26 cellular contexts compared by ENCODE assay signal in the genomic region with DNA sequence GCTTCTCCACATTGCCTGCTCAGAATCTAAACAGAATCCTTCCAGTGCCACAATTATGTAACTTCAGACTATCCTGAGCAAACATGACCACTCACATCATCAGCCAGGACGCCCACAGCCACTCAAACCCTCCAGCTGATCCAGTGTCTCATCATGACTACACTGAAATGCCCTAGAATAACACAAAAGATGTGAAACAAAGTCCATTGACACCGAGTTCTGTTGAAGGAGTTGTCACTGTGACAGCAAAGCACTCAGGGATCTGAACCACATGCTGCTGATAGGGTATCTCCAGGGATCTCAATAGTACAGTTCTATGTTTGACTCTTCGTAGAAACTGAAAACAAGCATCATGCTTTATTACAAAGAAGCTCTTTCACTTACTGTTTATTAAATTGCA.
DNase-seq lines count a peak whose midpoint lies in the region; ATAC-seq, FAIRE-seq and TF ChIP-seq lines count a peak whose summit lies in the region.
"Had no signal": no experiment of that assay in that cellular context is flagged by ENCODE, and none has a peak within 500 bp of the region (broad histone marks: within the 10 kb centered on the region; RNA-seq: fewer than 3 reads in every experiment).

No MANE protein-coding gene starts in this region.

- POLR2A ChIA-PET in K562 (lab: Yijun Ruan, JAX) = interaction anchor here (0.7 to 0.9 kb wide), 2 partner anchors 13 to 19 kb away, joined by 3 to 4 read pairs; no protein-coding TSS in a partner anchor

- no peak for TF ChIP-seq CTCF in K562 (IDR thresholded peaks at IDR 0.05 in 2 of 3, conservative IDR thresholded peaks at IDR 0.05 in 1 of 3; ENCODE audit: insufficient read depth in 2 of 3, low read depth in 1 of 3, low read length in 3 of 3)

- BruUV-seq in K562 (replicated peaks; lab: Mats Ljungman, UMichigan) = no TSS peak

- no peak overlapping the region for H3K4me3 ChIP-seq in K562
- H3K4me3 ChIP-seq: transverse colon had no signal

- TF ChIP-seq POLR2A in K562 (conservative IDR thresholded peaks at IDR 0.05) = no peak

- in situ Hi-C loops in K562 (cut with MboI) = no loop called here

- intact Hi-C loops in K562 (cut with micrococcal nuclease) = no loop called here

- H3K4me1 Mint-ChIP-seq in stimulated activated effector memory CD8-positive, alpha-beta T cell treated with anti-CD3 and anti-CD28 coated beads, Interleukin-12 subunit alpha, Interleukin-12 subunit beta, amount 100 ng/mL, for 72 hours = no peaks in the 10 kb centered on the region
- H3K4me1 Mint-ChIP-seq: activated CD4-positive, alpha-beta T cell treated with anti-CD3 and anti-CD28 coated beads, Interleukin-2, amount 10 ng/mL, durations not matched to agents 24 days and 14 days; activated naive CD8-positive, alpha-beta T cell treated with anti-CD3 and anti-CD28 coated beads, Interleukin-2, amount 10 ng/mL, durations not matched to agents 7 days and 5 days; CD8-positive, alpha-beta memory T cell; memory B cell had no signal

- H3K4me1 ChIP-seq in K562 (replicated peaks in 1 of 2; ENCODE audit: control insufficient read depth in 2 of 2, insufficient read depth in 2 of 2, low read length in 2 of 2) = no peaks in the 10 kb centered on the region; a peak in 1 of 5 replicates
- H3K4me1 ChIP-seq: transverse colon had no signal

- no peak overlapping the region for H3K9ac ChIP-seq in K562 (ENCODE audit: insufficient read depth in 1 of 2, low read depth in 2 of 2, low read length in 2 of 2)

- no peak overlapping the region for H3K27ac Mint-ChIP-seq in stimulated activated effector memory CD8-positive, alpha-beta T cell treated with anti-CD3 and anti-CD28 coated beads, Interleukin-12 subunit alpha, Interleukin-12 subunit beta, amount 100 ng/mL, for 72 hours
- H3K27ac Mint-ChIP-seq: activated CD4-positive, alpha-beta T cell treated with anti-CD3 and anti-CD28 coated beads, Interleukin-2, amount 10 ng/mL, durations not matched to agents 24 days and 14 days; activated naive CD8-positive, alpha-beta T cell treated with anti-CD3 and anti-CD28 coated beads, Interleukin-2, amount 10 ng/mL, durations not matched to agents 7 days and 5 days; activated T-helper 2 cell treated with anti-CD3 and anti-CD28 coated beads, Interferon-gamma antibody, Interleukin-2, Interleukin-4, amounts not matched to agents 10 μg/mL and 5 μg/mL and 100 μg/mL, durations not matched to agents 14 hours and 24 hours and 36 hours; memory B cell; naive B cell had no signal

- no peaks in the 10 kb centered on the region for H3K9me3 Mint-ChIP-seq in stimulated activated effector memory CD8-positive, alpha-beta T cell treated with anti-CD3 and anti-CD28 coated beads, Interleukin-12 subunit alpha, Interleukin-12 subunit beta, amount 100 ng/mL, for 72 hours
- H3K9me3 Mint-ChIP-seq: activated CD4-positive, alpha-beta T cell treated with anti-CD3 and anti-CD28 coated beads, Interleukin-2, amount 10 ng/mL, durations not matched to agents 24 days and 14 days; activated naive CD8-positive, alpha-beta T cell treated with anti-CD3 and anti-CD28 coated beads, Interleukin-2, amount 10 ng/mL, durations not matched to agents 7 days and 5 days; activated T-helper 2 cell treated with anti-CD3 and anti-CD28 coated beads, Interferon-gamma antibody, Interleukin-2, Interleukin-4, amounts not matched to agents 10 μg/mL and 5 μg/mL and 100 μg/mL, durations not matched to agents 14 hours and 24 hours and 36 hours; CD8-positive, alpha-beta memory T cell; memory B cell; naive B cell had no signal

- H3K9me1 ChIP-seq in K562 (ENCODE audit: control insufficient read depth, insufficient read depth, low read length) = no peaks in the 10 kb centered on the region

- CTCF ChIA-PET in K562 (lab: Yijun Ruan, JAX; ENCODE audit: low intra/inter-chr PET ratio) = no interaction called here

- no peaks in the 10 kb centered on the region for H3K27me3 ChIP-seq in K562 (ENCODE audit: control insufficient read depth in 2 of 2, insufficient read depth in 2 of 2, low read length in 2 of 2)
- H3K27me3 ChIP-seq: brain microvascular endothelial cell, transverse colon had no signal

- no peaks in the 10 kb centered on the region for H3K36me3 Mint-ChIP-seq in stimulated activated effector memory CD8-positive, alpha-beta T cell treated with anti-CD3 and anti-CD28 coated beads, Interleukin-12 subunit alpha, Interleukin-12 subunit beta, amount 100 ng/mL, for 72 hours
- H3K36me3 Mint-ChIP-seq: activated naive CD8-positive, alpha-beta T cell treated with anti-CD3 and anti-CD28 coated beads, Interleukin-2, amount 10 ng/mL, durations not matched to agents 7 days and 5 days; CD8-positive, alpha-beta memory T cell; memory B cell; naive B cell had no signal

- WGBS in K562 (ENCODE audit: insufficient coverage, low coverage, missing lambda C conversion rate) = 6% methylated on average over 3 of the region's 3 CpGs

- ATAC-seq in HG02852 (IDR thresholded peaks at IDR 0.05; ENCODE audit: unreplicated experiment) = peak; percentile 64
- no peak; the same call in 2 of the 3 replicates for ATAC-seq in K562
- ATAC-seq in HG03039 (IDR thresholded peaks at IDR 0.05; ENCODE audit: unreplicated experiment) = no peak
- no peak for ATAC-seq in stimulated activated effector memory CD8-positive, alpha-beta T cell treated with anti-CD3 and anti-CD28 coated beads, Interleukin-12 subunit alpha, Interleukin-12 subunit beta, amount 100 ng/mL, for 72 hours

- H3K4me2 ChIP-seq in K562 (ENCODE audit: insufficient read depth, low read length) = no peak overlapping the region

- TF ChIP-seq RAD21 in K562 (CRISPR knock-in tag; conservative IDR thresholded peaks at IDR 0.05 in 1 of 2, IDR thresholded peaks at IDR 0.05 in 1 of 2) = no peak

- H3K27ac ChIP-seq in K562 (ENCODE audit: extremely low read depth, low read depth, low read length) = no peak overlapping the region
- H3K27ac ChIP-seq: brain microvascular endothelial cell, transverse colon had no signal

- FAIRE-seq in K562 (lab: Jason Lieb, UNC) = peak; percentile 29
- FAIRE-seq: endometrium, keratinocyte had no signal

- no peak for TF ChIP-seq EP300 in K562 (IDR thresholded peaks at IDR 0.05; ENCODE audit: low read length)

- H3K79me2 ChIP-seq in K562 (ENCODE audit: control insufficient read depth, insufficient read depth, low read length) = no peaks in the 10 kb centered on the region

- H2AFZ ChIP-seq in K562 (ENCODE audit: low read depth, low read length) = peak overlapping the region; percentile 53; the same call in 1 of the 2 replicates

- H3K4me3 Mint-ChIP-seq in stimulated activated effector memory CD8-positive, alpha-beta T cell treated with anti-CD3 and anti-CD28 coated beads, Interleukin-12 subunit alpha, Interleukin-12 subunit beta, amount 100 ng/mL, for 72 hours = no peak overlapping the region
- H3K4me3 Mint-ChIP-seq: activated CD4-positive, alpha-beta T cell treated with anti-CD3 and anti-CD28 coated beads, Interleukin-2, amount 10 ng/mL, durations not matched to agents 24 days and 14 days; activated naive CD8-positive, alpha-beta T cell treated with anti-CD3 and anti-CD28 coated beads, Interleukin-2, amount 10 ng/mL, durations not matched to agents 7 days and 5 days; CD8-positive, alpha-beta memory T cell; memory B cell had no signal

- no peaks in the 10 kb centered on the region for H3K36me3 ChIP-seq in K562 (ENCODE audit: control insufficient read depth, insufficient read depth, low read length)
- H3K36me3 ChIP-seq: brain microvascular endothelial cell, transverse colon had no signal

- H3K9me3 ChIP-seq in K562 (replicated peaks; ENCODE audit: control insufficient read depth, insufficient read depth, low read depth, low read length) = no peaks in the 10 kb centered on the region
- H3K9me3 ChIP-seq: transverse colon had no signal

- H4K20me1 ChIP-seq in K562 (replicated peaks; ENCODE audit: control insufficient read depth, insufficient read depth, low read length) = no peaks in the 10 kb centered on the region

- DNase-seq in COLO829 (ENCODE audit: low spot score) (peak; percentile 35), K562 (ENCODE audit: extremely low read depth in 1 of 4, low spot score in 3 of 4) (no peak), iris pigment epithelial cell (ENCODE audit: low read depth) (peak; percentile 9), RPMI8226 (no peak)
- DNase-seq in activated CD4-positive, CD25-positive, alpha-beta regulatory T cell treated with anti-CD3 and anti-CD28 coated beads, Interleukin-2, amount 50 U/mL, for 72 hours = no peak
- DNase-seq in stimulated activated effector memory CD8-positive, alpha-beta T cell treated with anti-CD3 and anti-CD28 coated beads, Interleukin-12 subunit alpha, Interleukin-12 subunit beta, amount 100 ng/mL, for 72 hours (ENCODE audit: low spot score in 2 of 2) = no peak
- DNase-seq: activated CD4-positive, alpha-beta T cell treated with anti-CD3 and anti-CD28 coated beads, Interleukin-2, amount 10 ng/mL, durations not matched to agents 24 days and 14 days; activated naive CD8-positive, alpha-beta T cell treated with anti-CD3 and anti-CD28 coated beads, Interleukin-2, amount 10 ng/mL, durations not matched to agents 7 days and 5 days; brain microvascular endothelial cell; CD8-positive, alpha-beta memory T cell; cortex of kidney; DMS79; foreskin fibroblast; naive B cell; NCI-H1105 treated with DMSO at 0.1 percent for 48 hours; NCI-H2171 treated with DMSO at 0.1 percent for 48 hours; NCI-H69; stimulated activated naive CD4-positive, alpha-beta T cell treated with Interleukin-2 at 50 U/mL for 16 hours; SW 1271; transverse colon had no signal

TF ChIP-seq in K562, 482 proteins besides CTCF, POLR2A, EP300 and RAD21 (continues in another document):
- no peak for TF ChIP-seq KDM5B (IDR thresholded peaks at IDR 0.05; ENCODE audit: insufficient replicate concordance, low read depth, low read length)
- TF ChIP-seq ETV1 (tag; conservative IDR thresholded peaks at IDR 0.05; ENCODE audit: low read depth) = no peak
- no peak for TF ChIP-seq FOS (IDR thresholded peaks at IDR 0.05; ENCODE audit: extremely low read depth, insufficient read length)
- TF ChIP-seq EGR1 (conservative IDR thresholded peaks at IDR 0.05) = peak; percentile 24; the same call in 1 of the 2 replicates
- TF ChIP-seq SMARCA4 (IDR thresholded peaks at IDR 0.05) = no peak
- no peak for TF ChIP-seq ZBTB2 (IDR thresholded peaks at IDR 0.05)
- TF ChIP-seq ZC3H8 (IDR thresholded peaks at IDR 0.05) = no peak

Comparison
In these comparisons a context has a peak if more than half of its experiments do, and no peak if none do; other contexts are left out.
1. DNase-seq: peak in COLO829 (single experiment) and iris pigment epithelial cell (single experiment); none in K562 (0 of 4), RPMI8226 (single experiment), activated CD4-positive, CD25-positive, alpha-beta regulatory T cell treated with anti-CD3 and anti-CD28 coated beads, Interleukin-2, amount 50 U/mL, for 72 hours (single experiment) and stimulated activated effector memory CD8-positive, alpha-beta T cell treated with anti-CD3 and anti-CD28 coated beads, Interleukin-12 subunit alpha, Interleukin-12 subunit beta, amount 100 ng/mL, for 72 hours (0 of 2).